Comparison of ENCODE assay signal across 19 cellular contexts in the genomic region with DNA sequence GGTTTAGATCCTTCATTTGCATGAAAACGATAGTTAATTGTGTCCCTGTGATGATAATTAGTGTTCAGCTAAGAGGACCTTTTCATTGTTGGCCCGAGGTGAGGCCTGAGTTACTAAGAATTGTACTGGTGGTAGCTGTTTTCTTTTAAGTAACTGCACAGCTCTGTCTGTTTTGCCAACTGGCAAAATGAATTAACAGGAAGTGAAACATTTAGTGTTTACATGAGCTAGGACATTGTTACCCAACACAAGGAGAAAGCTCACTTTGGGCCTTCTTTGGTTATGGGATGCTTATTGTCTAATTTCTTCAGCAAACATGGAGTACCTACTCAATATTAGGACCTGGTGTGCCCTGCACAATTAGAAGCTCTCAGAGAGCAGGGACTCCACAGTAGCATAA.
A peak's percentile ranks its signal among the peaks of the same experiment; 100 is the strongest.
DNase-seq lines count a peak whose midpoint lies in the region; ATAC-seq and TF ChIP-seq lines count a peak whose summit lies in the region.
"Had no signal": no experiment of that assay in that cellular context is flagged by ENCODE, and none has a peak within 500 bp of the region (broad histone marks: within the 10 kb centered on the region; RNA-seq: fewer than 3 reads in every experiment).

No MANE protein-coding gene starts in this region.

- H3K27me3 ChIP-seq in breast epithelium (no peaks in the 10 kb centered on the region), prostate gland (replicated peaks; ENCODE audit: insufficient read depth) (no peaks in the 10 kb centered on the region)
- H3K27me3 ChIP-seq: BLaER1 treated with 17β-estradiol and CSF1 and Interleukin-3, amounts not matched to agents 10 nM and 100 nM had no signal

- H3K36me3 Mint-ChIP-seq in MCF 10A (ENCODE audit: insufficient read depth, unreplicated experiment): no peaks in the 10 kb centered on the region
- no peaks in the 10 kb centered on the region for H3K36me3 Mint-ChIP-seq in activated T-cell treated with anti-CD3 and anti-CD28 coated beads, Interleukin-2, amount 50 U/mL, for 4 hours (ENCODE audit: insufficient read depth)
- H3K36me3 Mint-ChIP-seq: stimulated activated naive B cell treated with anti-CD40 and anti-IgM and Interleukin-4, amounts not matched to agents 10 μg/mL and 1 μg/mL and 100 μg/mL, for 72 hours had no signal

- no peaks in the 10 kb centered on the region for H4K20me1 ChIP-seq in OCI-LY7 (ENCODE audit: insufficient read depth, low read length)
- H4K20me1 ChIP-seq: BLaER1 treated with 17β-estradiol and CSF1 and Interleukin-3, amounts not matched to agents 10 nM and 100 nM had no signal

- H3K79me2 ChIP-seq in OCI-LY7 (ENCODE audit: insufficient read depth, low read depth, low read length): no peaks in the 10 kb centered on the region

- intact Hi-C loops in MCF 10A (cut with micrococcal nuclease): no loop called here
- intact Hi-C loops in breast epithelium (cut with DNase I; ENCODE audit: low total_unique reads): no loop called here
- intact Hi-C loops in OCI-LY7 (cut with micrococcal nuclease; ENCODE audit: unreplicated experiment): no loop called here
- intact Hi-C loops in prostate gland (cut with DNase I): no loop called here

- peak overlapping the region; percentile 37; the same call in 1 of the 2 replicates for H2AFZ ChIP-seq in OCI-LY7 (ENCODE audit: low read length)

- no peaks in the 10 kb centered on the region for H3K27me3 Mint-ChIP-seq in MCF 10A (ENCODE audit: insufficient read depth, unreplicated experiment)
- no peaks in the 10 kb centered on the region for H3K27me3 Mint-ChIP-seq in activated T-cell treated with anti-CD3 and anti-CD28 coated beads, Interleukin-2, amount 50 U/mL, for 4 hours (ENCODE audit: low read depth)
- H3K27me3 Mint-ChIP-seq: stimulated activated naive B cell treated with anti-CD40 and anti-IgM and Interleukin-4, amounts not matched to agents 10 μg/mL and 1 μg/mL and 100 μg/mL, for 72 hours had no signal

- DNase-seq in MCF 10A (ENCODE audit: unreplicated experiment): peak; percentile 3
- no peak for DNase-seq in breast epithelium (ENCODE audit: low spot score in 2 of 2)
- DNase-seq in OCI-LY7 (ENCODE audit: low spot score): peak; percentile 4
- DNase-seq in fibroblast of the aortic adventitia (ENCODE audit: low read depth): peak; percentile 10
- DNase-seq in prostate gland (ENCODE audit: low spot score): peak; percentile 17
- DNase-seq in stimulated activated CD4-positive, alpha-beta T cell treated with anti-CD3 and anti-CD28 coated beads, Interleukin-12 subunit alpha, Interleukin-12 subunit beta, amount 100 ng/mL, for 4 hours: no peak
- no peak for DNase-seq in activated T-cell treated with anti-CD3 and anti-CD28 coated beads, Interleukin-2, amount 50 U/mL, for 4 hours
- DNase-seq: activated CD4-positive, alpha-beta T cell treated with anti-CD3 and anti-CD28 coated beads, Interleukin-2, amount 50 U/mL, for 4 hours; activated naive CD4-positive, alpha-beta T cell; anterior cingulate cortex; DMS 273 treated with DMSO at 0.1 percent for 48 hours; endodermal cell; foreskin keratinocyte; kidney glomerular epithelial cell; NCI-H2107; stimulated activated naive B cell treated with anti-CD40 and anti-IgM and Interleukin-4, amounts not matched to agents 10 μg/mL and 1 μg/mL and 100 μg/mL, for 72 hours; trophoblast cell had no signal

- H3K4me2 ChIP-seq in OCI-LY7 (ENCODE audit: low read length): no peak overlapping the region

- no peak overlapping the region for H3K27ac Mint-ChIP-seq in MCF 10A (ENCODE audit: low read depth, unreplicated experiment)
- H3K27ac Mint-ChIP-seq: endodermal cell; stimulated activated naive B cell treated with anti-CD40 and anti-IgM and Interleukin-4, amounts not matched to agents 10 μg/mL and 1 μg/mL and 100 μg/mL, for 72 hours had no signal

- H3K4me3 ChIP-seq in breast epithelium (no peak overlapping the region), OCI-LY7 (ENCODE audit: low read depth, low read length, poor library complexity, severe bottlenecking) (no peak overlapping the region), fibroblast of the aortic adventitia (ENCODE audit: low read depth, low read length) (no peak overlapping the region), prostate gland (no peak overlapping the region)
- H3K4me3 ChIP-seq: BLaER1 treated with 17β-estradiol and CSF1 and Interleukin-3, amounts not matched to agents 10 nM and 100 nM had no signal

- no TSS peak for BruUV-seq in MCF 10A (replicated peaks; lab: Mats Ljungman, UMichigan)
- BruUV-seq in OCI-LY7 (replicated peaks; lab: Mats Ljungman, UMichigan): no TSS peak

- TF ChIP-seq POLR2A in breast epithelium (IDR thresholded peaks at IDR 0.05) (no peak), prostate gland (IDR thresholded peaks at IDR 0.05) (no peak)

- H3K4me1 Mint-ChIP-seq in MCF 10A (ENCODE audit: insufficient read depth, unreplicated experiment): no peaks in the 10 kb centered on the region
- H3K4me1 Mint-ChIP-seq in activated T-cell treated with anti-CD3 and anti-CD28 coated beads, Interleukin-2, amount 50 U/mL, for 4 hours (ENCODE audit: low read depth): no peaks in the 10 kb centered on the region
- H3K4me1 Mint-ChIP-seq: stimulated activated naive B cell treated with anti-CD40 and anti-IgM and Interleukin-4, amounts not matched to agents 10 μg/mL and 1 μg/mL and 100 μg/mL, for 72 hours had no signal

- TF ChIP-seq CTCF in MCF 10A (IDR thresholded peaks at IDR 0.05; ENCODE audit: unreplicated experiment): no peak
- TF ChIP-seq CTCF in breast epithelium (IDR thresholded peaks at IDR 0.05): no peak
- no peak for TF ChIP-seq CTCF in OCI-LY7 (conservative IDR thresholded peaks at IDR 0.05; ENCODE audit: low read length)
- no peak for TF ChIP-seq CTCF in fibroblast of the aortic adventitia (IDR thresholded peaks at IDR 0.05; ENCODE audit: insufficient read depth, low read length)
- no peak for TF ChIP-seq CTCF in prostate gland (IDR thresholded peaks at IDR 0.05)

- H3K4me1 ChIP-seq in breast epithelium: no peaks in the 10 kb centered on the region
- H3K4me1 ChIP-seq in OCI-LY7 (ENCODE audit: insufficient read depth, low read length, poor library complexity, severe bottlenecking): peaks cover 6% of the 10 kb centered on the region
- H3K4me1 ChIP-seq in prostate gland (replicated peaks): no peaks in the 10 kb centered on the region
- H3K4me1 ChIP-seq: foreskin keratinocyte had no signal

- CTCF ChIA-PET in MCF 10A (lab: Yijun Ruan, JAX): no interaction called here
- CTCF ChIA-PET in OCI-LY7 (lab: Charles Lee; ENCODE audit: unreplicated experiment): no interaction called here

- no peaks in the 10 kb centered on the region for H3K9me3 Mint-ChIP-seq in MCF 10A (ENCODE audit: unreplicated experiment)
- no peaks in the 10 kb centered on the region for H3K9me3 Mint-ChIP-seq in activated T-cell treated with anti-CD3 and anti-CD28 coated beads, Interleukin-2, amount 50 U/mL, for 4 hours
- H3K9me3 Mint-ChIP-seq: endodermal cell had no signal

- POLR2A ChIA-PET in MCF 10A (lab: Yijun Ruan, JAX): no interaction called here
- POLR2A ChIA-PET in OCI-LY7 (lab: Charles Lee): interaction anchor here (0.7 kb wide), 1 partner anchor 62 kb away, joined by 3 read pairs; no protein-coding TSS in a partner anchor

- ATAC-seq in HG02642 (IDR thresholded peaks at IDR 0.05; ENCODE audit: poor library complexity, unreplicated experiment): no peak
- ATAC-seq in activated T-cell treated with anti-CD3 and anti-CD28 coated beads, Interleukin-2, amount 50 U/mL, for 4 hours: no peak
- ATAC-seq: foreskin keratinocyte; stimulated activated naive B cell treated with anti-CD40 and anti-IgM and Interleukin-4, amounts not matched to agents 10 μg/mL and 1 μg/mL and 100 μg/mL, for 72 hours had no signal

- H3K27ac ChIP-seq in breast epithelium (no peak overlapping the region), OCI-LY7 (ENCODE audit: low read depth, low read length, poor library complexity, severe bottlenecking) (no peak overlapping the region), prostate gland (peak overlapping the region in 1 of 2 donors; percentile 10)
- H3K27ac ChIP-seq: foreskin keratinocyte had no signal

- H3K4me3 Mint-ChIP-seq in MCF 10A (ENCODE audit: unreplicated experiment): no peak overlapping the region
- H3K4me3 Mint-ChIP-seq in activated T-cell treated with anti-CD3 and anti-CD28 coated beads, Interleukin-2, amount 50 U/mL, for 4 hours: no peak overlapping the region
- H3K4me3 Mint-ChIP-seq: endodermal cell; stimulated activated naive B cell treated with anti-CD40 and anti-IgM and Interleukin-4, amounts not matched to agents 10 μg/mL and 1 μg/mL and 100 μg/mL, for 72 hours had no signal

- H3K36me3 ChIP-seq in breast epithelium (no peaks in the 10 kb centered on the region), OCI-LY7 (ENCODE audit: insufficient read depth, low read length) (no peaks in the 10 kb centered on the region), prostate gland (no peaks in the 10 kb centered on the region)
- H3K36me3 ChIP-seq: BLaER1 treated with 17β-estradiol and CSF1 and Interleukin-3, amounts not matched to agents 10 nM and 100 nM had no signal

- no peaks in the 10 kb centered on the region for H3K9me3 ChIP-seq in breast epithelium
- H3K9me3 ChIP-seq in OCI-LY7 (ENCODE audit: low read length): no peaks in the 10 kb centered on the region
- no peaks in the 10 kb centered on the region for H3K9me3 ChIP-seq in prostate gland
- H3K9me3 ChIP-seq: BLaER1 treated with 17β-estradiol and CSF1 and Interleukin-3, amounts not matched to agents 10 nM and 100 nM had no signal

- no peaks in the 10 kb centered on the region for H3K9me2 ChIP-seq in OCI-LY7 (ENCODE audit: insufficient read depth, low read length)

- 57% methylated on average over 2 of the region's 2 CpGs for WGBS in prostate gland

Comparison
In these comparisons a context has a peak if more than half of its experiments do, and no peak if none do; other contexts are left out.
1. DNase-seq: peak in MCF 10A (single experiment), OCI-LY7 (single experiment), fibroblast of the aortic adventitia (single experiment) and prostate gland (single experiment); none in breast epithelium (0 of 2), stimulated activated CD4-positive, alpha-beta T cell treated with anti-CD3 and anti-CD28 coated beads, Interleukin-12 subunit alpha, Interleukin-12 subunit beta, amount 100 ng/mL, for 4 hours (single experiment) and activated T-cell treated with anti-CD3 and anti-CD28 coated beads, Interleukin-2, amount 50 U/mL, for 4 hours (single experiment).